Comparison of ENCODE assay signal across 18 cellular contexts in genomic region chr10:50234486-50234885, GRCh38.
"Had no signal": no experiment of that assay in that cellular context is flagged by ENCODE, and none has a peak within 500 bp of the region (broad histone marks: within the 10 kb centered on the region; RNA-seq: fewer than 3 reads in every experiment).

No MANE protein-coding gene starts in this region.

- H3K27ac Mint-ChIP-seq: activated CD8-positive, alpha-beta memory T cell treated with anti-CD3 and anti-CD28 coated beads, Interleukin-2, amount 10 ng/mL, durations not matched to agents 7 days and 5 days; naive thymus-derived CD8-positive, alpha-beta T cell had no signal

- H3K4me3 Mint-ChIP-seq: activated CD8-positive, alpha-beta memory T cell treated with anti-CD3 and anti-CD28 coated beads, Interleukin-2, amount 10 ng/mL, durations not matched to agents 7 days and 5 days; naive thymus-derived CD8-positive, alpha-beta T cell had no signal

- FAIRE-seq: endometrium had no signal

- DNase-seq: activated CD4-positive, alpha-beta T cell treated with anti-CD3 and anti-CD28 coated beads, Interleukin-2, amount 50 U/mL, for 48 hours; activated CD8-positive, alpha-beta memory T cell treated with anti-CD3 and anti-CD28 coated beads, Interleukin-2, amount 10 ng/mL, durations not matched to agents 7 days and 5 days; activated naive CD4-positive, alpha-beta T cell treated with anti-CD3 and anti-CD28 coated beads, Interleukin-2, amount 50 U/mL, for 16 hours; activated T-cell treated with anti-CD3 and anti-CD28 coated beads, Interleukin-2, amount 50 U/mL, for 1 hour; adrenal gland; dorsolateral prefrontal cortex; mammary epithelial cell; naive thymus-derived CD8-positive, alpha-beta T cell; retina; stimulated activated CD4-positive, alpha-beta T cell treated with anti-CD3 and anti-CD28 coated beads, Interleukin-15, amount 100 ng/mL, for 24 hours; stimulated activated CD4-positive, alpha-beta T cell treated with anti-CD3 and anti-CD28 coated beads, Interleukin-4, amount 100 ng/mL, for 24 hours; stimulated activated naive CD4-positive, alpha-beta T cell; substantia nigra; SW 1271; trophoblast cell had no signal

- H3K36me3 Mint-ChIP-seq: activated CD8-positive, alpha-beta memory T cell treated with anti-CD3 and anti-CD28 coated beads, Interleukin-2, amount 10 ng/mL, durations not matched to agents 7 days and 5 days; naive thymus-derived CD8-positive, alpha-beta T cell had no signal

- H3K4me3 ChIP-seq: cardiac muscle cell, dorsolateral prefrontal cortex had no signal

- H3K4me1 ChIP-seq: adrenal gland had no signal

- H3K27ac ChIP-seq: adrenal gland, cardiac muscle cell, dorsolateral prefrontal cortex, neutrophil had no signal

- H3K9me3 ChIP-seq: adrenal gland, neutrophil had no signal

- H3K4me1 Mint-ChIP-seq: activated CD8-positive, alpha-beta memory T cell treated with anti-CD3 and anti-CD28 coated beads, Interleukin-2, amount 10 ng/mL, durations not matched to agents 7 days and 5 days; naive thymus-derived CD8-positive, alpha-beta T cell had no signal

- ATAC-seq: activated CD8-positive, alpha-beta memory T cell treated with anti-CD3 and anti-CD28 coated beads, Interleukin-2, amount 10 ng/mL, durations not matched to agents 7 days and 5 days; naive thymus-derived CD8-positive, alpha-beta T cell had no signal

- H3K36me3 ChIP-seq: adrenal gland, cardiac muscle cell, neutrophil had no signal

- H3K9me3 Mint-ChIP-seq: naive thymus-derived CD8-positive, alpha-beta T cell had no signal
